ENCODE assay signal across 19 cellular contexts in genomic region chr14:61581340-61581739, GRCh38.
"Had no signal": no experiment of that assay in that cellular context is flagged by ENCODE, and none has a peak within 500 bp of the region (broad histone marks: within the 10 kb centered on the region; RNA-seq: fewer than 3 reads in every experiment).

No MANE protein-coding gene starts in this region.

- H3K27ac ChIP-seq: prostate gland had no signal

- H3K9me3 ChIP-seq: heart right ventricle, prostate gland, sigmoid colon had no signal

- H3K27me3 Mint-ChIP-seq: activated naive CD4-positive, alpha-beta T cell treated with anti-CD3 and anti-CD28 coated beads, Interleukin-2, amount 50 U/mL, for 24 hours; activated T-cell treated with anti-CD3 and anti-CD28 coated beads, Interleukin-2, amount 50 U/mL, for 24 hours; brain; central memory CD8-positive, alpha-beta T cell; dendritic cell treated with granulocyte-macrophage colony-stimulating factor and Interleukin-4, amounts not matched to agents 40 ng/mL and 50 ng/mL, for 4 days; naive B cell; stimulated activated naive CD8-positive, alpha-beta T cell treated with anti-CD3 and anti-CD28 coated beads, Interleukin-15, Interleukin-2, amounts not matched to agents 100 ng/mL and 50 ng/mL, for 24 hours had no signal

- ATAC-seq: activated CD8-positive, alpha-beta memory T cell treated with anti-CD3 and anti-CD28 coated beads, Interleukin-2, amount 10 ng/mL, durations not matched to agents 7 days and 5 days had no signal

- H3K27ac Mint-ChIP-seq: activated CD8-positive, alpha-beta memory T cell treated with anti-CD3 and anti-CD28 coated beads, Interleukin-2, amount 10 ng/mL, durations not matched to agents 7 days and 5 days; activated naive CD4-positive, alpha-beta T cell treated with anti-CD3 and anti-CD28 coated beads, Interleukin-2, amount 50 U/mL, for 24 hours; activated T-cell treated with anti-CD3 and anti-CD28 coated beads, Interleukin-2, amount 50 U/mL, for 24 hours; brain; stimulated activated naive CD8-positive, alpha-beta T cell treated with anti-CD3 and anti-CD28 coated beads, Interleukin-15, Interleukin-2, amounts not matched to agents 100 ng/mL and 50 ng/mL, for 24 hours had no signal

- H3K36me3 Mint-ChIP-seq: activated naive CD4-positive, alpha-beta T cell treated with anti-CD3 and anti-CD28 coated beads, Interleukin-2, amount 50 U/mL, for 24 hours; brain; mesothelial cell of epicardium; naive B cell had no signal

- DNase-seq: activated CD4-positive, alpha-beta T cell treated with anti-CD3 and anti-CD28 coated beads for 1 hour; activated CD4-positive, alpha-beta T cell treated with anti-CD3 and anti-CD28 coated beads, Interleukin-2, amount 50 U/mL, for 48 hours; activated CD8-positive, alpha-beta memory T cell treated with anti-CD3 and anti-CD28 coated beads, Interleukin-2, amount 10 ng/mL, durations not matched to agents 7 days and 5 days; activated effector memory CD4-positive, alpha-beta T cell treated with Interleukin-2 at 50 U/mL for 16 hours; activated T-cell treated with anti-CD3 and anti-CD28 coated beads, Interleukin-2, amount 50 U/mL, for 24 hours; amygdala; foreskin fibroblast; heart right ventricle; kidney; naive B cell; sigmoid colon; stimulated activated CD4-positive, alpha-beta T cell treated with anti-CD3 and anti-CD28 coated beads, Interleukin-2, amount 100 ng/mL, for 48 hours had no signal

- H3K4me3 ChIP-seq: heart right ventricle, prostate gland, sigmoid colon had no signal

- H3K36me3 ChIP-seq: heart right ventricle, prostate gland, sigmoid colon had no signal

- H3K4me3 Mint-ChIP-seq: activated CD8-positive, alpha-beta memory T cell treated with anti-CD3 and anti-CD28 coated beads, Interleukin-2, amount 10 ng/mL, durations not matched to agents 7 days and 5 days; activated naive CD4-positive, alpha-beta T cell treated with anti-CD3 and anti-CD28 coated beads, Interleukin-2, amount 50 U/mL, for 24 hours; activated T-cell treated with anti-CD3 and anti-CD28 coated beads, Interleukin-2, amount 50 U/mL, for 24 hours; central memory CD8-positive, alpha-beta T cell; dendritic cell treated with granulocyte-macrophage colony-stimulating factor and Interleukin-4, amounts not matched to agents 40 ng/mL and 50 ng/mL, for 4 days; mesothelial cell of epicardium; naive B cell; stimulated activated naive CD8-positive, alpha-beta T cell treated with anti-CD3 and anti-CD28 coated beads, Interleukin-15, Interleukin-2, amounts not matched to agents 100 ng/mL and 50 ng/mL, for 24 hours had no signal

- H3K4me1 ChIP-seq: prostate gland had no signal

- H3K27me3 ChIP-seq: heart right ventricle, sigmoid colon had no signal

- H3K9me3 Mint-ChIP-seq: activated naive CD4-positive, alpha-beta T cell treated with anti-CD3 and anti-CD28 coated beads, Interleukin-2, amount 50 U/mL, for 24 hours; activated T-cell treated with anti-CD3 and anti-CD28 coated beads, Interleukin-2, amount 50 U/mL, for 24 hours; brain; central memory CD8-positive, alpha-beta T cell; dendritic cell treated with granulocyte-macrophage colony-stimulating factor and Interleukin-4, amounts not matched to agents 40 ng/mL and 50 ng/mL, for 4 days; mesothelial cell of epicardium; naive B cell; stimulated activated naive CD8-positive, alpha-beta T cell treated with anti-CD3 and anti-CD28 coated beads, Interleukin-15, Interleukin-2, amounts not matched to agents 100 ng/mL and 50 ng/mL, for 24 hours had no signal
